ENCODE assay signal across 1 cellular context in the genomic region with DNA sequence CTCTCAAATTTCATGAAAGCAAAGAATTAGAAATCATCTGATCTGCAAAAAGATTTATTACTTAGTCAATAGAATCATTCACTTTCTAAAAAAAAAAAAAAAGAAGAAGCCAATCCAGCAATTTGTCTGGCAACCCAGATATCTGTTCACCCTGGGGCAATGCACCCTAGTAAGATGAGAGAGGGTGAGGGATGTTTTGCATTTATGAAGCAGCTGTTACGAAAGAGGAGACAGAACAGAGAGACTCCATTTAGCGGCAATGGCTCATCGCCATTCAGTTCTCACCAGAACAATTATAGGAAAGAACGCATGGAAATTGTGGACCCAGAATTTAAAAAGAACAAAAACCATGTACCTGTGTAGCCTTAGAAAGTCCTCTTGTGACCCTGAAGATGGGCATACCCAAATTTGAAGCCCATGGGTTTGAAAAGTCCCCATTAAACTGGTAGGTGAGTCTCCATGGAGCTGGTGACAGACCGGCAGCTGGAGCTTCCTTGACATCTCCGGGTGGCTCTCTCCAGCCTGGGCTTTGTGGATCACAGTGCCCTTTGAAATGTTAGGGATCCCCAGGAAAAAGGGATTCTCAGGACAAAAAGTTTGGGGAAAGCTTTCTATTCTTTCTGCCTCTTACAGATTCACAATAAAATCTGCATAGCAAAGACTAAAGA.
TF ChIP-seq lines count a peak whose summit lies in the region.

No MANE protein-coding gene starts in this region.

TF ChIP-seq in WTC11, 78 proteins besides CTCF, POLR2A, EP300 and RAD21 (continued from another document):
- TF ChIP-seq ARID4B (CRISPR knock-in tag; IDR thresholded peaks at IDR 0.05; ENCODE audit: borderline replicate concordance) (no peak), NFATC4 (CRISPR knock-in tag; IDR thresholded peaks at IDR 0.05) (no peak), ZBTB21 (CRISPR knock-in tag; IDR thresholded peaks at IDR 0.05; ENCODE audit: borderline replicate concordance) (no peak), NFE2L1 (CRISPR knock-in tag; IDR thresholded peaks at IDR 0.05) (no peak), CREM (CRISPR knock-in tag; IDR thresholded peaks at IDR 0.05) (no peak), SP1 (CRISPR knock-in tag; conservative IDR thresholded peaks at IDR 0.05) (no peak), RELA (CRISPR knock-in tag; IDR thresholded peaks at IDR 0.05; ENCODE audit: borderline replicate concordance) (no peak), ZNF396 (CRISPR knock-in tag; IDR thresholded peaks at IDR 0.05; ENCODE audit: borderline replicate concordance) (no peak)
- TF ChIP-seq, protein P1, sequence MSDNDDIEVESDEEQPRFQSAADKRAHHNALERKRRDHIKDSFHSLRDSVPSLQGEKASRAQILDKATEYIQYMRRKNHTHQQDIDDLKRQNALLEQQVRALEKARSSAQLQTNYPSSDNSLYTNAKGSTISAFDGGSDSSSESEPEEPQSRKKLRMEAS (CRISPR knock-in tag; IDR thresholded peaks at IDR 0.05), result no peak
- TF ChIP-seq, protein P2, sequence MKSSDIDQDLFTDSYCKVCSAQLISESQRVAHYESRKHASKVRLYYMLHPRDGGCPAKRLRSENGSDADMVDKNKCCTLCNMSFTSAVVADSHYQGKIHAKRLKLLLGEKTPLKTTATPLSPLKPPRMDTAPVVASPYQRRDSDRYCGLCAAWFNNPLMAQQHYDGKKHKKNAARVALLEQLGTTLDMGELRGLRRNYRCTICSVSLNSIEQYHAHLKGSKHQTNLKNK (CRISPR knock-in tag; IDR thresholded peaks at IDR 0.05), result no peak
